ENCODE assay signal across 8 cellular contexts in genomic region chr6:131063764-131064272, GRCh38. TPM values are rescaled to one million over a fixed set of nuclear protein-coding genes. Genes with fewer than 3 reads are reported as not detected.
DNase-seq lines count a peak whose midpoint lies in the region; ATAC-seq and TF ChIP-seq lines count a peak whose summit lies in the region.

No MANE protein-coding gene starts in this region.

- ATAC-seq in HG03558 (IDR thresholded peaks at IDR 0.05; ENCODE audit: extremely low read depth, unreplicated experiment): peak; percentile 5
- ATAC-seq in natural killer cell treated with Interleukin-12 subunit alpha and Interleukin-12 subunit beta and Interleukin-15 and Interleukin-18, amount 100 ng/mL, for 72 hours: no peak

- TF ChIP-seq CTCF in chondrocyte (IDR thresholded peaks at IDR 0.05): no peak

- H3K4me1 Mint-ChIP-seq in chondrocyte (ENCODE audit: low read depth): peaks cover 40% of the 10 kb centered on the region
- peaks cover 10 to 25% of the 10 kb centered on the region in 2 donors for H3K4me1 Mint-ChIP-seq in natural killer cell treated with Interleukin-12 subunit alpha and Interleukin-12 subunit beta and Interleukin-15 and Interleukin-18, amount 100 ng/mL, for 72 hours (ENCODE audit: low read depth in 2 of 2)

- H3K27me3 Mint-ChIP-seq in chondrocyte (ENCODE audit: low read depth): no peaks in the 10 kb centered on the region
- peaks cover 6 to 23% of the 10 kb centered on the region in 2 donors for H3K27me3 Mint-ChIP-seq in natural killer cell treated with Interleukin-12 subunit alpha and Interleukin-12 subunit beta and Interleukin-15 and Interleukin-18, amount 100 ng/mL, for 72 hours

- H3K4me3 Mint-ChIP-seq in chondrocyte (ENCODE audit: unreplicated experiment): peak overlapping the region; percentile 82
- H3K4me3 Mint-ChIP-seq in natural killer cell treated with Interleukin-12 subunit alpha and Interleukin-12 subunit beta and Interleukin-15 and Interleukin-18, amount 100 ng/mL, for 72 hours: peak overlapping the region; percentile 62

- peak; percentile 52 for DNase-seq in NCI-H82 (lab: John Stamatoyannopoulos, UW)
- DNase-seq in NCI-H82 treated with DMSO at 0.1 percent for 48 hours (lab: John Stamatoyannopoulos, UW; ENCODE audit: unreplicated experiment): no peak
- DNase-seq in chondrocyte (ENCODE audit: low spot score): no peak
- DNase-seq in natural killer cell treated with Interleukin-12 subunit alpha and Interleukin-12 subunit beta and Interleukin-15 and Interleukin-18, amount 100 ng/mL, for 72 hours (ENCODE audit: low spot score): no peak
- no peak for DNase-seq in KBM-7
- no peak for DNase-seq in HuH-7.5 (ENCODE audit: low spot score)
- no peak for DNase-seq in AG08395 (ENCODE audit: low spot score)

- H3K27ac Mint-ChIP-seq in chondrocyte (ENCODE audit: unreplicated experiment): peak overlapping the region; percentile 73
- peak overlapping the region in 1 of 2 donors; percentile 1 for H3K27ac Mint-ChIP-seq in natural killer cell treated with Interleukin-12 subunit alpha and Interleukin-12 subunit beta and Interleukin-15 and Interleukin-18, amount 100 ng/mL, for 72 hours

- no peaks in the 10 kb centered on the region for H3K9me3 Mint-ChIP-seq in chondrocyte (ENCODE audit: low read depth)
- H3K9me3 Mint-ChIP-seq in natural killer cell treated with Interleukin-12 subunit alpha and Interleukin-12 subunit beta and Interleukin-15 and Interleukin-18, amount 100 ng/mL, for 72 hours: no peaks in the 10 kb centered on the region

- in situ Hi-C loops in KBM-7 (cut with MboI; ENCODE audit: low pct_unique_long_range_greater_than_20kb, low sequenced_read_pairs): no loop called here

- no peaks in the 10 kb centered on the region for H3K36me3 Mint-ChIP-seq in chondrocyte (ENCODE audit: low read depth)
- no peaks in the 10 kb centered on the region for H3K36me3 Mint-ChIP-seq in natural killer cell treated with Interleukin-12 subunit alpha and Interleukin-12 subunit beta and Interleukin-15 and Interleukin-18, amount 100 ng/mL, for 72 hours

RNA-seq across cellular contexts. Expression of gene EPB41L2, which starts 0.8 kb away (rescaled TPM):
- total RNA-seq in chondrocyte: 59.9 to 72.0 TPM (median 65.8 TPM) in 3 replicates
- 10 to 100 TPM; 30.5 to 31.0 TPM for total RNA-seq in natural killer cell treated with Interleukin-12 subunit alpha and Interleukin-12 subunit beta and Interleukin-15 and Interleukin-18, amount 100 ng/mL, for 72 hours
